ENCODE assay signal across 8 cellular contexts in the genomic region with DNA sequence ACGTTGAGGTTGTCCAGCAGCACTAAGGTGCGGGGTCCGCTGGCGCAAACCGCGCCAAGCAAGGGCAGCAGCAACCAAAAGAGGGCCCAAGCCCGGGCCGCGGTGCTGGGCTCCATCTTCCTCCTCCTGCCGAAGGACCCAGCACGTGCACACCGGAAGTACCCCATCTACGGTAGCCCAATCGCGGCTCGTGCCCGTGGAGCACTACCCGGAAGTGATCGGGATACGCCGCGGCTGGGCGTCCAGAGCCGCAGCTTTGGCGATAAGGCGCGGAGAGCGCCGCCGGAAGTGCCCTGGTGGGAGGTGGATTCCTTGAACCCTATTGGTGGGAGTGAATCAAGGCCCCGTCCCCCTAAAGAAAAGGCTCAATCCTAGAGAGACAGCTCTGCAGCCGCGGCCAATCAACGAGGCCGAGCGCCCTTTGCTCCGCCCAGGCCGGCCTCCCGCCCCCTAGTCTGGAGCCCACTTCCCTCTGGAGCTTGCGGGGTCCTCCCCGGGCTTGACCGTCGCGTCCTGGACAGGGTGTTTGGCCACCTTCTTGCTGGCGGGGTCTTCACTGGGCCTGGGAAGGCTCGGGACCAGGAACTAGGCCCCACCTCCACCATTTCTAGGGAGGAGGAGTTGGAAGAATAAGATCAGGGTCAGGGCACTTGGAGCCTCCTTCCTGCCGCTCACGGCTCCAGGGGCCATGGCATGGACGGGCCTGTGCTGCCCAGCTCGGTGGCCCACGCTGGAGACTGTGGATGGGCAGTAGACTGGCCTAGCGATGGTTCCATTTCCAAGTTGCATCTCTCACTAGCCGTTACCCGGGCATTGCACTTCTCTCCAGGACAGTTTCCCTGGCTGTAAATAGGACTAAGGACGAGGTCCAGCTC.
DNase-seq lines count a peak whose midpoint lies in the region; ATAC-seq, FAIRE-seq and TF ChIP-seq lines count a peak whose summit lies in the region.

A gene (minus strand): TSS at position 135 of the 875 bp plus-strand sequence. CDS start 19 bp downstream, at position 116.

- in situ Hi-C loops in GM18951 (cut with MboI; ENCODE audit: low sequenced_read_pairs, unreplicated experiment): no loop called here

- peak; percentile 48 for TF ChIP-seq CTCF in AG09309 (IDR thresholded peaks at IDR 0.05; ENCODE audit: control insufficient read depth, insufficient read depth, low read depth, low read length, missing control alignments)

- peak; percentile 98 for ATAC-seq in HG03280 (IDR thresholded peaks at IDR 0.05; ENCODE audit: unreplicated experiment)

- peak; percentile 86 for TF ChIP-seq POLR2A in GM18951 (IDR thresholded peaks at IDR 0.05; ENCODE audit: extremely low read depth, insufficient read depth, insufficient read length)

- DNase-seq in AG09309 (ENCODE audit: low read depth) (peak; percentile 87), NCI-H345 treated with DMSO at 0.1 percent for 48 hours (lab: John Stamatoyannopoulos, UW; ENCODE audit: unreplicated experiment) (peak; percentile 94), cerebellar cortex (ENCODE audit: low spot score) (peak; percentile 99)
- DNase-seq in activated CD4-positive, CD25-positive, alpha-beta regulatory T cell treated with anti-CD3 and anti-CD28 coated beads, Interleukin-2, amount 50 U/mL, for 16 hours (ENCODE audit: low read depth, low spot score): peak; percentile 90
- peak; percentile 87 to 95 (median 94) for DNase-seq in stimulated activated CD4-positive, alpha-beta T cell treated with anti-CD3 and anti-CD28 coated beads, Interleukin-12 subunit alpha, Interleukin-12 subunit beta, amount 100 ng/mL, for 48 hours (ENCODE audit: low read depth in 2 of 3, low spot score in 1 of 3)

- peak within 1 kb of the TSS; percentile 91 for H3K4me3 ChIP-seq in AG09309 (ENCODE audit: control insufficient read depth, low read depth, low read length)

- FAIRE-seq in islet of Langerhans (lab: Jason Lieb, UNC): peak; percentile 95

Comparison
In these comparisons a context has a peak if more than half of its experiments do, and no peak if none do; other contexts are left out.
1. Peak in every context shown above with its lines: DNase-seq, ATAC-seq and H3K4me3 ChIP-seq.